ENCODE assay signal across 8 cellular contexts in genomic region chr21:46324390-46325072, GRCh38. TPM values are rescaled to one million over a fixed set of nuclear protein-coding genes. Genes with fewer than 3 reads are reported as not detected.
DNase-seq lines count a peak whose midpoint lies in the region; ATAC-seq and TF ChIP-seq lines count a peak whose summit lies in the region.

No MANE protein-coding gene starts in this region.

- H3T11ph ChIP-seq in H9 (ENCODE audit: low read length): no peak overlapping the region

- peak overlapping the region; percentile 94 to 98 for H3K4me3 Mint-ChIP-seq in H9
- H3K4me3 Mint-ChIP-seq in activated naive CD4-positive, alpha-beta T cell treated with anti-CD3 and anti-CD28 coated beads for 36 hours: peak overlapping the region; percentile 96

- DNase-seq in GF-D8 (lab: John Stamatoyannopoulos, UW): peak; percentile 72
- DNase-seq in H9: peak; percentile 87
- peak; percentile 74 for DNase-seq in M059J (ENCODE audit: low read depth)
- peak; percentile 85 to 93 for DNase-seq in SJSA1 (ENCODE audit: low read depth in 1 of 2, low spot score in 2 of 2)
- peak; percentile 84 for DNase-seq in activated naive CD4-positive, alpha-beta T cell treated with anti-CD3 and anti-CD28 coated beads for 36 hours
- DNase-seq in globus pallidus (ENCODE audit: low spot score): peak; percentile 81
- peak; percentile 58 for DNase-seq in omental fat pad (ENCODE audit: low spot score)
- DNase-seq in suprapubic skin (ENCODE audit: low spot score in 2 of 2): peak; percentile 90 to 91

- no peak overlapping the region for H2BK15ac ChIP-seq in H9 (ENCODE audit: low read depth, low read length)

- H3K9ac ChIP-seq in H9 (ENCODE audit: extremely low read depth, insufficient read length, low read length): peak overlapping the region; percentile 94

- H4K8ac ChIP-seq in H9 (replicated peaks; ENCODE audit: insufficient read length, low read depth, low read length): no peak overlapping the region

- TF ChIP-seq POLR2A in suprapubic skin (IDR thresholded peaks at IDR 0.05): no peak

- H2BK12ac ChIP-seq in H9 (ENCODE audit: insufficient read length, low read depth, low read length): no peak overlapping the region

- no peak overlapping the region; a peak in 1 of 7 replicates for H3K27ac Mint-ChIP-seq in H9
- peak overlapping the region; percentile 97 for H3K27ac Mint-ChIP-seq in activated naive CD4-positive, alpha-beta T cell treated with anti-CD3 and anti-CD28 coated beads for 36 hours

- peak overlapping the region; percentile 69 for H3K27ac ChIP-seq in H9 (ENCODE audit: insufficient read length, low read depth, low read length)
- peak overlapping the region; percentile 98 for H3K27ac ChIP-seq in SJSA1
- H3K27ac ChIP-seq in suprapubic skin: peak overlapping the region; percentile 97

- no peak overlapping the region for H3K4ac ChIP-seq in H9 (ENCODE audit: low read depth, low read length)

- H3K9me3 Mint-ChIP-seq in H9: no peaks in the 10 kb centered on the region
- no peaks in the 10 kb centered on the region for H3K9me3 Mint-ChIP-seq in activated naive CD4-positive, alpha-beta T cell treated with anti-CD3 and anti-CD28 coated beads for 36 hours

- H4K20me1 ChIP-seq in H9 (ENCODE audit: control insufficient read depth, insufficient read depth, insufficient read length): no peaks in the 10 kb centered on the region

- peaks cover 17% of the 10 kb centered on the region for H3K23me2 ChIP-seq in H9 (ENCODE audit: insufficient read length, low read depth, low read length, poor library complexity, severe bottlenecking)

- H4K91ac ChIP-seq in H9 (ENCODE audit: insufficient read length, low read depth, low read length): no peak overlapping the region

- H3K36me3 ChIP-seq in SJSA1 (peaks cover 77% of the 10 kb centered on the region), suprapubic skin (peaks cover 16% of the 10 kb centered on the region)

- peaks cover 2% of the 10 kb centered on the region for H3K79me1 ChIP-seq in H9 (ENCODE audit: insufficient read depth, low read depth, low read length, poor library complexity, severe bottlenecking)

- H3K9me3 ChIP-seq in H9 (ENCODE audit: control insufficient read depth, low read depth, low read length) (no peaks in the 10 kb centered on the region), SJSA1 (replicated peaks) (peaks cover 4% of the 10 kb centered on the region; the same call in 1 of the 2 replicates), suprapubic skin (no peaks in the 10 kb centered on the region)

- H3K56ac ChIP-seq in H9 (ENCODE audit: insufficient read length, low read depth, low read length): no peak overlapping the region

- peak overlapping the region; percentile 94 for H3K14ac ChIP-seq in H9 (ENCODE audit: insufficient read depth, low read length)

- no peak overlapping the region for H3K23ac ChIP-seq in H9 (ENCODE audit: insufficient read length, low read depth, low read length)

- no peak overlapping the region for H2BK20ac ChIP-seq in H9 (ENCODE audit: low read depth, low read length, poor library complexity, severe bottlenecking)

- H3K27me3 ChIP-seq in H9 (ENCODE audit: insufficient read depth, low read length): no peaks in the 10 kb centered on the region
- no peaks in the 10 kb centered on the region for H3K27me3 ChIP-seq in SJSA1 (replicated peaks)
- H3K27me3 ChIP-seq in suprapubic skin: no peaks in the 10 kb centered on the region

- peak; percentile 87 for ATAC-seq in omental fat pad (ENCODE audit: low FRiP score)

- H3K4me2 ChIP-seq in H9 (ENCODE audit: insufficient read depth, insufficient read length, low read length): peak overlapping the region; percentile 64

- H3K27me3 Mint-ChIP-seq in H9 (ENCODE audit: low read depth): no peaks in the 10 kb centered on the region
- no peaks in the 10 kb centered on the region for H3K27me3 Mint-ChIP-seq in activated naive CD4-positive, alpha-beta T cell treated with anti-CD3 and anti-CD28 coated beads for 36 hours (ENCODE audit: low read depth)

- H2BK120ac ChIP-seq in H9 (ENCODE audit: low read depth, low read length, poor library complexity, severe bottlenecking): peak overlapping the region; percentile 73

- TF ChIP-seq CTCF in H9 (conservative IDR thresholded peaks at IDR 0.05) (no peak), omental fat pad (IDR thresholded peaks at IDR 0.05) (no peak), suprapubic skin (IDR thresholded peaks at IDR 0.05) (no peak)

- H3K18ac ChIP-seq in H9 (ENCODE audit: insufficient read length, low read depth, low read length): peak overlapping the region; percentile 84

- peaks cover 7% of the 10 kb centered on the region; the same call in 1 of the 2 replicates for H3K4me1 ChIP-seq in H9 (ENCODE audit: insufficient read depth, low read length)
- H3K4me1 ChIP-seq in SJSA1 (replicated peaks): peaks cover 45% of the 10 kb centered on the region
- peaks cover 30% of the 10 kb centered on the region for H3K4me1 ChIP-seq in suprapubic skin

- no peak overlapping the region for H2BK5ac ChIP-seq in H9 (ENCODE audit: insufficient read length, low read length)

- peaks cover 15% of the 10 kb centered on the region; the same call in 1 of the 2 replicates for H3K79me2 ChIP-seq in H9 (ENCODE audit: insufficient read depth, low read length)

- H2AFZ ChIP-seq in H9 (ENCODE audit: low read length): no peak overlapping the region

- H4K5ac ChIP-seq in H9 (ENCODE audit: insufficient read length, low read depth, low read length): no peak overlapping the region

- intact Hi-C loops in activated naive CD4-positive, alpha-beta T cell treated with anti-CD3 and anti-CD28 coated beads for 36 hours (cut with micrococcal nuclease): loop anchor here (1.0 to 5.0 kb wide), 7 partner anchors 38 to 1507 kb away; partner anchors contain the start of genes DIP2A, PRMT2, SUMO3 and YBEY

- no peak for TF ChIP-seq EP300 in suprapubic skin (IDR thresholded peaks at IDR 0.05)

- WGBS in H9 (ENCODE audit: extremely low coverage, insufficient read length, low lambda C conversion rate): no CpG with 5 or more reads among the region's 98 CpGs
- WGBS in suprapubic skin: no CpG with 5 or more reads among the region's 98 CpGs

- H3K4me3 ChIP-seq in SJSA1 (peak overlapping the region; percentile 93), suprapubic skin (peak overlapping the region; percentile 100)

- CTCF ChIA-PET in activated naive CD4-positive, alpha-beta T cell treated with anti-CD3 and anti-CD28 coated beads for 36 hours (lab: Charles Lee): interaction anchor here (2.2 kb wide), 1 partner anchor 181 kb away, joined by 10 read pairs; no protein-coding TSS in a partner anchor

- peaks cover 36 to 52% (median 47%) of the 10 kb centered on the region in 3 experiments for H3K36me3 Mint-ChIP-seq in H9 (ENCODE audit: insufficient read depth in 1 of 3, low read depth in 3 of 3)
- H3K36me3 Mint-ChIP-seq in activated naive CD4-positive, alpha-beta T cell treated with anti-CD3 and anti-CD28 coated beads for 36 hours (ENCODE audit: low read depth): peaks cover 44% of the 10 kb centered on the region

- H3K4me1 Mint-ChIP-seq in H9: peaks cover 30 to 33% of the 10 kb centered on the region in 2 experiments
- peaks cover 28% of the 10 kb centered on the region for H3K4me1 Mint-ChIP-seq in activated naive CD4-positive, alpha-beta T cell treated with anti-CD3 and anti-CD28 coated beads for 36 hours (ENCODE audit: low read depth)

- no peak overlapping the region for H2AK5ac ChIP-seq in H9 (ENCODE audit: insufficient read length, low read length)

RNA-seq across cellular contexts. Expression of gene PCNT, which starts 0.6 kb away (rescaled TPM):
- total RNA-seq in H9 (2021): 39.6 and 40.6 TPM in 2 replicates
- total RNA-seq in M059J (2014; rRNA removed; shearing (Covaris generic)): 17.0 and 29.0 TPM in 2 replicates
- 48.0 and 57.3 TPM in 2 replicates for total RNA-seq in SJSA1 (2014; rRNA removed; shearing (Covaris generic))
- 10 to 100 TPM; 42.1 to 42.7 TPM for total RNA-seq in activated naive CD4-positive, alpha-beta T cell treated with anti-CD3 and anti-CD28 coated beads for 36 hours
- 10 to 100 TPM; 23.0 to 51.7 (median 24.4) TPM for total RNA-seq in omental fat pad
- total RNA-seq in suprapubic skin: 10 to 100 TPM; 27.4 to 65.2 (median 47.0) TPM

RNA-seq across cellular contexts. Expression of gene C21orf58, which starts 0.9 kb away (rescaled TPM):
- total RNA-seq in H9 (2021) (17.2 and 19.1 TPM in 2 replicates), omental fat pad (1 to 10 TPM in 2 of 4 donors, under 1 TPM in 2; 0.44 to 2.4 (median 0.91) TPM), suprapubic skin (1 to 10 TPM in 3 of 4 donors, under 1 TPM in 1; 0.73 to 9.7 (median 3.5) TPM)
- 11.2 and 16.2 TPM in 2 replicates for total RNA-seq in M059J (2014; rRNA removed; shearing (Covaris generic))
- total RNA-seq in SJSA1 (2014; rRNA removed; shearing (Covaris generic)): 20.3 and 20.9 TPM in 2 replicates
- 10 to 100 TPM; 23.9 to 24.2 TPM for total RNA-seq in activated naive CD4-positive, alpha-beta T cell treated with anti-CD3 and anti-CD28 coated beads for 36 hours

RNA-seq across cellular contexts. Expression of gene YBEY, which starts 38.4 kb away (rescaled TPM):
- 26.2 and 26.5 TPM in 2 replicates for total RNA-seq in H9 (2021)
- 26.4 and 34.9 TPM in 2 replicates for total RNA-seq in M059J (2014; rRNA removed; shearing (Covaris generic))
- 2.7 and 18.4 TPM in 2 replicates for total RNA-seq in SJSA1 (2014; rRNA removed; shearing (Covaris generic))
- total RNA-seq in activated naive CD4-positive, alpha-beta T cell treated with anti-CD3 and anti-CD28 coated beads for 36 hours: 10 to 100 TPM in 1 of 2 experiments, 1 to 10 TPM in 1; 9.9 to 11.0 TPM
- 10 to 100 TPM in 1 of 4 donors, 1 to 10 TPM in 3; 5.4 to 12.7 (median 9.3) TPM for total RNA-seq in omental fat pad
- total RNA-seq in suprapubic skin: 10 to 100 TPM; 13.3 to 23.8 (median 18.8) TPM

RNA-seq across cellular contexts. Expression of gene MCM3AP, which starts 39.1 kb away (rescaled TPM):
- total RNA-seq in H9 (2021) (113 and 124 TPM in 2 replicates), omental fat pad (100 to 1,000 TPM in 1 of 4 donors, 10 to 100 TPM in 3; 63.8 to 129 (median 76.6) TPM), suprapubic skin (100 to 1,000 TPM in 1 of 4 donors, 10 to 100 TPM in 3; 77.9 to 134 (median 79.8) TPM)
- total RNA-seq in M059J (2014; rRNA removed; shearing (Covaris generic)): 33.6 and 54.6 TPM in 2 replicates
- total RNA-seq in SJSA1 (2014; rRNA removed; shearing (Covaris generic)): 80.9 and 88.7 TPM in 2 replicates
- 10 to 100 TPM; 86.7 to 89.8 TPM for total RNA-seq in activated naive CD4-positive, alpha-beta T cell treated with anti-CD3 and anti-CD28 coated beads for 36 hours

Comparison
In these comparisons a context has a peak if more than half of its experiments do, and no peak if none do; other contexts are left out.
1. Peak in every context shown above with its lines: DNase-seq, ATAC-seq, H3K4me3 ChIP-seq and H3K27ac ChIP-seq.